In the genomic region with DNA sequence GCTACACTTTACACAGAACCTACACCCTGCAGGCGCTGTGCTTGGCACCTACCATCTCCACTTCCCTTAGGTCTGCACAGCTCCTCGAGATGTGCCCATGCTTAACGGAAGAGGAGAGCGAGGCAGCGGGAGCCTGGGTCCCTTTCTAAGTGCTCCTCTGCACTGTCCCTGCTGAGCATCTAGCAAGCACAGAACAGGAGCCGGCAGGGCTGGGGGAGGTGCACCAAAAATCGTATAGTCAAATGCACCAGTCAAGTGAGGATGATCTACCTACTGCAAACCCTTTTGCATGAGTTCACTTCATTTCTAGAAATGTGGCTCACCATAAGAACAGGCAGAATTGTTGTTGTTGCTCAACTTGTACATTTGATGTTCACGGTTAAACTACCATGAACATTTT, we compare ENCODE assay signal across 17 cellular contexts.
DNase-seq lines count a peak whose midpoint lies in the region; ATAC-seq and TF ChIP-seq lines count a peak whose summit lies in the region.
"Had no signal": no experiment of that assay in that cellular context is flagged by ENCODE, and none has a peak within 500 bp of the region (broad histone marks: within the 10 kb centered on the region; RNA-seq: fewer than 3 reads in every experiment).

No MANE protein-coding gene starts in this region.

- no peak overlapping the region for H3K9ac ChIP-seq in parathyroid adenoma

- no peak overlapping the region for H2AFZ ChIP-seq in parathyroid adenoma

- no peaks in the 10 kb centered on the region for H3K27me3 ChIP-seq in heart left ventricle
- H3K27me3 ChIP-seq in esophagus muscularis mucosa, result no peaks in the 10 kb centered on the region
- no peaks in the 10 kb centered on the region for H3K27me3 ChIP-seq in parathyroid adenoma (ENCODE audit: control insufficient read depth, insufficient read depth, low read length)
- H3K27me3 ChIP-seq in upper lobe of left lung, result no peaks in the 10 kb centered on the region
- H3K27me3 ChIP-seq: cardiac muscle cell had no signal

- H3K4me1 ChIP-seq in heart left ventricle (peaks cover 0 to 75% (median 45%) of the 10 kb centered on the region in 12 donors), esophagus muscularis mucosa (peaks cover 25 to 55% (median 27%) of the 10 kb centered on the region in 4 donors), parathyroid adenoma (peaks cover 22% of the 10 kb centered on the region), upper lobe of left lung (peaks cover 0 to 26% (median 20%) of the 10 kb centered on the region in 4 donors)

- H3K4me3 ChIP-seq in heart left ventricle, result no peak overlapping the region
- no peak overlapping the region for H3K4me3 ChIP-seq in esophagus muscularis mucosa
- H3K4me3 ChIP-seq in parathyroid adenoma (ENCODE audit: low read depth, low read length), result no peak overlapping the region
- no peak overlapping the region for H3K4me3 ChIP-seq in upper lobe of left lung
- H3K4me3 ChIP-seq: cardiac muscle cell had no signal

- H3K36me3 ChIP-seq in heart left ventricle (peaks cover 0 to 31% (median 3%) of the 10 kb centered on the region in 9 donors), esophagus muscularis mucosa (peaks cover 0 to 11% (median 0%) of the 10 kb centered on the region in 4 donors), parathyroid adenoma (ENCODE audit: control insufficient read depth, insufficient read depth, low read length) (no peaks in the 10 kb centered on the region), upper lobe of left lung (peaks cover 0 to 13% (median under 1%) of the 10 kb centered on the region in 4 donors)
- H3K36me3 ChIP-seq: cardiac muscle cell had no signal

- no peak for DNase-seq in heart left ventricle
- DNase-seq in cardiac septum (ENCODE audit: low spot score), result no peak
- DNase-seq in esophagus muscularis mucosa (ENCODE audit: extremely low spot score), result no peak
- no peak for DNase-seq in upper lobe of left lung
- DNase-seq in SKM-1 treated with dmso at 0.1 percent for 144 hours (lab: John Stamatoyannopoulos, UW; ENCODE audit: unreplicated experiment), result no peak
- DNase-seq in NK-92 treated with Interleukin-12 subunit alpha and Interleukin-12 subunit beta, amount 100 ng/mL, for 24 hours (lab: John Stamatoyannopoulos, UW), result no peak
- DNase-seq in foreskin melanocyte, result no peak
- DNase-seq: activated CD4-positive, alpha-beta T cell treated with anti-CD3 and anti-CD28 coated beads for 36 hours; naive thymus-derived CD4-positive, alpha-beta T cell; NCI-H1436 treated with DMSO at 0.1 percent for 48 hours; NCI-H345; SHP77; stimulated activated CD4-positive, alpha-beta T cell treated with anti-CD3 and anti-CD28 coated beads, Interleukin-4, amount 100 ng/mL, for 24 hours; stimulated activated CD8-positive, alpha-beta memory T cell treated with anti-CD3 and anti-CD28 coated beads, Interleukin-4, amount 100 ng/mL, for 48 hours; T-helper 9 cell had no signal

- H3K4me2 ChIP-seq in parathyroid adenoma (ENCODE audit: low read length), result peak overlapping the region; percentile 43

- no peaks in the 10 kb centered on the region for H3K9me3 ChIP-seq in heart left ventricle
- H3K9me3 ChIP-seq in esophagus muscularis mucosa, result no peaks in the 10 kb centered on the region
- H3K9me3 ChIP-seq in parathyroid adenoma (ENCODE audit: control insufficient read depth, low read length), result no peaks in the 10 kb centered on the region
- no peaks in the 10 kb centered on the region for H3K9me3 ChIP-seq in upper lobe of left lung

- H3K27ac ChIP-seq in heart left ventricle (peak overlapping the region in 11 of 12 donors; percentile 41 to 87 (median 79)), esophagus muscularis mucosa (replicated peaks in 1 of 4) (peak overlapping the region; percentile 10 to 70 (median 34)), parathyroid adenoma (no peak overlapping the region), upper lobe of left lung (peak overlapping the region in 3 of 4 donors; percentile 23 to 62 (median 57))

- 73 to 78% (median 76%) methylated on average over 8 of the region's 8 CpGs for WGBS in heart left ventricle, 4 donors
- WGBS in esophagus muscularis mucosa, result 89% methylated on average over 8 of the region's 8 CpGs
- WGBS in upper lobe of left lung, 2 donors, result 74 to 78% methylated on average over 7 to 8 of the region's 8 CpGs

- ATAC-seq in heart left ventricle, result peak in 1 of 4 donors; percentile 7
- ATAC-seq in upper lobe of left lung (ENCODE audit: low FRiP score in 2 of 2), result no peak
- ATAC-seq: activated CD4-positive, alpha-beta T cell treated with anti-CD3 and anti-CD28 coated beads for 36 hours; naive thymus-derived CD4-positive, alpha-beta T cell had no signal

- TF ChIP-seq POLR2A in heart left ventricle (IDR thresholded peaks at IDR 0.05), result no peak
- TF ChIP-seq POLR2A in esophagus muscularis mucosa (IDR thresholded peaks at IDR 0.05; ENCODE audit: low read depth), result no peak
- no peak for TF ChIP-seq POLR2A in upper lobe of left lung (IDR thresholded peaks at IDR 0.05)

- no peaks in the 10 kb centered on the region for H3K79me2 ChIP-seq in parathyroid adenoma

- intact Hi-C loops in heart left ventricle (cut with DNase I) (no loop called here), cardiac septum (cut with DNase I) (loop anchor here (2.0 kb wide), 1 partner anchor 15 kb away; no protein-coding TSS in a partner anchor), esophagus muscularis mucosa (cut with DNase I) (no loop called here)

- no peak for TF ChIP-seq CTCF in heart left ventricle (IDR thresholded peaks at IDR 0.05)
- no peak for TF ChIP-seq CTCF in esophagus muscularis mucosa (IDR thresholded peaks at IDR 0.05)
- TF ChIP-seq CTCF in parathyroid adenoma (IDR thresholded peaks at IDR 0.05), result no peak
- no peak for TF ChIP-seq CTCF in upper lobe of left lung (IDR thresholded peaks at IDR 0.05)

- no peak for TF ChIP-seq EP300 in esophagus muscularis mucosa (IDR thresholded peaks at IDR 0.05)
- no peak for TF ChIP-seq EP300 in upper lobe of left lung (IDR thresholded peaks at IDR 0.05)
